Comparison of ENCODE assay signal across 18 cellular contexts in genomic region chr6:16667509-16667908, GRCh38.
DNase-seq lines count a peak whose midpoint lies in the region; ATAC-seq, FAIRE-seq and TF ChIP-seq lines count a peak whose summit lies in the region.
"Had no signal": no experiment of that assay in that cellular context is flagged by ENCODE, and none has a peak within 500 bp of the region (broad histone marks: within the 10 kb centered on the region; RNA-seq: fewer than 3 reads in every experiment).

No MANE protein-coding gene starts in this region.

- peaks cover 48% of the 10 kb centered on the region for H3K4me1 Mint-ChIP-seq in activated naive CD8-positive, alpha-beta T cell (ENCODE audit: low read depth)
- H3K4me1 Mint-ChIP-seq in activated naive CD8-positive, alpha-beta T cell treated with anti-CD3 and anti-CD28 coated beads for 36 hours: peaks cover 44% of the 10 kb centered on the region
- peaks cover 52% of the 10 kb centered on the region for H3K4me1 Mint-ChIP-seq in stimulated activated memory B cell treated with anti-CD40 and anti-IgM and Interleukin-4, amounts not matched to agents 10 μg/mL and 1 μg/mL and 100 μg/mL, for 72 hours

- H3K4me2 ChIP-seq in K562 (ENCODE audit: insufficient read depth, low read length) (no peak overlapping the region), Karpas-422 (ENCODE audit: low read depth, low read length, poor library complexity, severe bottlenecking) (no peak overlapping the region)

- no peak for TF ChIP-seq CTCF in K562 (IDR thresholded peaks at IDR 0.05 in 2 of 3, conservative IDR thresholded peaks at IDR 0.05 in 1 of 3; ENCODE audit: insufficient read depth in 2 of 3, low read depth in 1 of 3, low read length in 3 of 3)

- peaks cover 36% of the 10 kb centered on the region for H3K36me3 Mint-ChIP-seq in activated naive CD8-positive, alpha-beta T cell
- H3K36me3 Mint-ChIP-seq in activated naive CD8-positive, alpha-beta T cell treated with anti-CD3 and anti-CD28 coated beads for 36 hours: peaks cover 59% of the 10 kb centered on the region
- H3K36me3 Mint-ChIP-seq in stimulated activated memory B cell treated with anti-CD40 and anti-IgM and Interleukin-4, amounts not matched to agents 10 μg/mL and 1 μg/mL and 100 μg/mL, for 72 hours: peaks cover 62% of the 10 kb centered on the region
- H3K36me3 Mint-ChIP-seq: IgD-negative memory B cell had no signal

- no peak for TF ChIP-seq RAD21 in K562 (CRISPR knock-in tag; conservative IDR thresholded peaks at IDR 0.05 in 1 of 2, IDR thresholded peaks at IDR 0.05 in 1 of 2)

- no peaks in the 10 kb centered on the region for H3K27me3 Mint-ChIP-seq in activated naive CD8-positive, alpha-beta T cell
- H3K27me3 Mint-ChIP-seq in activated naive CD8-positive, alpha-beta T cell treated with anti-CD3 and anti-CD28 coated beads for 36 hours: no peaks in the 10 kb centered on the region
- H3K27me3 Mint-ChIP-seq in stimulated activated memory B cell treated with anti-CD40 and anti-IgM and Interleukin-4, amounts not matched to agents 10 μg/mL and 1 μg/mL and 100 μg/mL, for 72 hours: no peaks in the 10 kb centered on the region
- H3K27me3 Mint-ChIP-seq: CD4-positive, alpha-beta T cell had no signal

- no peak for DNase-seq in activated naive CD8-positive, alpha-beta T cell treated with anti-CD3 and anti-CD28 coated beads for 36 hours
- DNase-seq in K562 (ENCODE audit: extremely low read depth in 1 of 4, low spot score in 3 of 4): no peak
- no peak for DNase-seq in Karpas-422
- DNase-seq: ACHN; CD4-positive, alpha-beta T cell; DMS79; HCEC 1CT; NCI-H1048; NCI-H2171; NCI-H446 treated with DMSO at 0.1 percent for 48 hours; NCI-H774; Peyer's patch; Right ventricle myocardium superior had no signal

- no peak for ATAC-seq in K562
- no peak for ATAC-seq in stimulated activated memory B cell treated with anti-CD40 and anti-IgM and Interleukin-4, amounts not matched to agents 10 μg/mL and 1 μg/mL and 100 μg/mL, for 72 hours
- ATAC-seq in GM18511 (IDR thresholded peaks at IDR 0.05; ENCODE audit: unreplicated experiment): no peak

- no peaks in the 10 kb centered on the region for H3K27me3 ChIP-seq in K562 (ENCODE audit: control insufficient read depth in 2 of 2, insufficient read depth in 2 of 2, low read length in 2 of 2)
- no peaks in the 10 kb centered on the region for H3K27me3 ChIP-seq in Karpas-422 (ENCODE audit: low read length)
- H3K27me3 ChIP-seq: Peyer's patch had no signal

- no peaks in the 10 kb centered on the region for H3K9me1 ChIP-seq in K562 (ENCODE audit: control insufficient read depth, insufficient read depth, low read length)

- H4K20me1 ChIP-seq in K562 (replicated peaks; ENCODE audit: control insufficient read depth, insufficient read depth, low read length) (no peaks in the 10 kb centered on the region), Karpas-422 (ENCODE audit: insufficient read depth, low read depth, low read length) (no peaks in the 10 kb centered on the region)

- TF ChIP-seq EP300 in K562 (IDR thresholded peaks at IDR 0.05; ENCODE audit: low read length): no peak

- CTCF ChIA-PET in K562 (lab: Yijun Ruan, JAX; ENCODE audit: low intra/inter-chr PET ratio): no interaction called here

- H3K4me3 ChIP-seq in K562 (no peak overlapping the region), Karpas-422 (ENCODE audit: low read length) (no peak overlapping the region)
- H3K4me3 ChIP-seq: Peyer's patch had no signal

- FAIRE-seq in K562 (lab: Jason Lieb, UNC): no peak

- intact Hi-C loops in K562 (cut with micrococcal nuclease): no loop called here

- POLR2A ChIA-PET in K562 (lab: Yijun Ruan, JAX): no interaction called here

- no peak for TF ChIP-seq POLR2A in K562 (conservative IDR thresholded peaks at IDR 0.05)

- H3K4me1 ChIP-seq in K562 (replicated peaks in 1 of 2; ENCODE audit: control insufficient read depth in 2 of 2, insufficient read depth in 2 of 2, low read length in 2 of 2) (no peaks in the 10 kb centered on the region), Karpas-422 (ENCODE audit: low read length) (no peaks in the 10 kb centered on the region)

- no peak overlapping the region for H3K27ac ChIP-seq in K562 (ENCODE audit: extremely low read depth, low read depth, low read length)
- no peak overlapping the region for H3K27ac ChIP-seq in Karpas-422 (ENCODE audit: low read length)
- H3K27ac ChIP-seq: Peyer's patch had no signal

- no TSS peak for BruUV-seq in K562 (replicated peaks; lab: Mats Ljungman, UMichigan)

- no peaks in the 10 kb centered on the region for H3K9me3 ChIP-seq in K562 (replicated peaks; ENCODE audit: control insufficient read depth, insufficient read depth, low read depth, low read length)
- no peaks in the 10 kb centered on the region for H3K9me3 ChIP-seq in Karpas-422 (ENCODE audit: low read length)
- H3K9me3 ChIP-seq: Peyer's patch had no signal

- in situ Hi-C loops in K562 (cut with MboI): no loop called here

- no peaks in the 10 kb centered on the region for H3K9me2 ChIP-seq in Karpas-422 (replicated peaks; ENCODE audit: insufficient read depth, low read length)

- WGBS in K562 (ENCODE audit: insufficient coverage, low coverage, missing lambda C conversion rate): 1% methylated on average over 4 of the region's 4 CpGs

- no peaks in the 10 kb centered on the region for H3K36me3 ChIP-seq in K562 (ENCODE audit: control insufficient read depth, insufficient read depth, low read length)
- no peaks in the 10 kb centered on the region for H3K36me3 ChIP-seq in Karpas-422 (ENCODE audit: insufficient read depth, low read length)
- H3K36me3 ChIP-seq: Peyer's patch had no signal

- H3K9me3 Mint-ChIP-seq in activated naive CD8-positive, alpha-beta T cell (ENCODE audit: low read depth): no peaks in the 10 kb centered on the region
- H3K9me3 Mint-ChIP-seq in activated naive CD8-positive, alpha-beta T cell treated with anti-CD3 and anti-CD28 coated beads for 36 hours: peaks cover 12% of the 10 kb centered on the region
- peaks cover 3% of the 10 kb centered on the region for H3K9me3 Mint-ChIP-seq in stimulated activated memory B cell treated with anti-CD40 and anti-IgM and Interleukin-4, amounts not matched to agents 10 μg/mL and 1 μg/mL and 100 μg/mL, for 72 hours
- H3K9me3 Mint-ChIP-seq: IgD-negative memory B cell had no signal

- H3K27ac Mint-ChIP-seq in activated naive CD8-positive, alpha-beta T cell: peak overlapping the region; percentile 25
- H3K27ac Mint-ChIP-seq in activated naive CD8-positive, alpha-beta T cell treated with anti-CD3 and anti-CD28 coated beads for 36 hours: no peak overlapping the region
- H3K27ac Mint-ChIP-seq in stimulated activated memory B cell treated with anti-CD40 and anti-IgM and Interleukin-4, amounts not matched to agents 10 μg/mL and 1 μg/mL and 100 μg/mL, for 72 hours: peak overlapping the region; percentile 0
- H3K27ac Mint-ChIP-seq: CD4-positive, alpha-beta T cell had no signal

- H3K79me2 ChIP-seq in K562 (ENCODE audit: control insufficient read depth, insufficient read depth, low read length) (no peaks in the 10 kb centered on the region), Karpas-422 (ENCODE audit: low read length) (no peaks in the 10 kb centered on the region)

- H3K9ac ChIP-seq in K562 (ENCODE audit: insufficient read depth in 1 of 2, low read depth in 2 of 2, low read length in 2 of 2): no peak overlapping the region
- no peak overlapping the region for H3K9ac ChIP-seq in Karpas-422 (ENCODE audit: low read length)

- H3K4me3 Mint-ChIP-seq in activated naive CD8-positive, alpha-beta T cell: no peak overlapping the region
- no peak overlapping the region for H3K4me3 Mint-ChIP-seq in activated naive CD8-positive, alpha-beta T cell treated with anti-CD3 and anti-CD28 coated beads for 36 hours
- no peak overlapping the region for H3K4me3 Mint-ChIP-seq in stimulated activated memory B cell treated with anti-CD40 and anti-IgM and Interleukin-4, amounts not matched to agents 10 μg/mL and 1 μg/mL and 100 μg/mL, for 72 hours
- H3K4me3 Mint-ChIP-seq: CD4-positive, alpha-beta T cell; IgD-negative memory B cell had no signal

- H2AFZ ChIP-seq in K562 (ENCODE audit: low read depth, low read length) (no peak overlapping the region), Karpas-422 (ENCODE audit: low read length) (no peak overlapping the region)

TF ChIP-seq in PFSK-1, 5 proteins besides CTCF, POLR2A, EP300 and RAD21:
- peak; percentile 21; the same call in 1 of the 2 replicates for TF ChIP-seq POLR2AphosphoS5 (IDR thresholded peaks at IDR 0.05; ENCODE audit: low read depth, low read length)
- TF ChIP-seq FOXP2 (optimal IDR thresholded peaks at IDR 0.05; ENCODE audit: borderline replicate concordance, extremely low read depth, extremely low read length, insufficient read depth): no peak
- TF ChIP-seq SIN3A (IDR thresholded peaks at IDR 0.05; ENCODE audit: borderline replicate concordance, insufficient read depth, low read length): no peak

TF ChIP-seq in K562, 482 proteins besides CTCF, POLR2A, EP300 and RAD21:
- no peak for TF ChIP-seq BRCA1 (IDR thresholded peaks at IDR 0.05)
- no peak for TF ChIP-seq BRCA1 (CRISPR knock-in tag; IDR thresholded peaks at IDR 0.05)
- 0 out of 2 replicates have a peak, but pooled peaks have one; percentile 15 for TF ChIP-seq MAFG (tag; conservative IDR thresholded peaks at IDR 0.05)
